Comparison of ENCODE assay signal across 8 cellular contexts in the genomic region with DNA sequence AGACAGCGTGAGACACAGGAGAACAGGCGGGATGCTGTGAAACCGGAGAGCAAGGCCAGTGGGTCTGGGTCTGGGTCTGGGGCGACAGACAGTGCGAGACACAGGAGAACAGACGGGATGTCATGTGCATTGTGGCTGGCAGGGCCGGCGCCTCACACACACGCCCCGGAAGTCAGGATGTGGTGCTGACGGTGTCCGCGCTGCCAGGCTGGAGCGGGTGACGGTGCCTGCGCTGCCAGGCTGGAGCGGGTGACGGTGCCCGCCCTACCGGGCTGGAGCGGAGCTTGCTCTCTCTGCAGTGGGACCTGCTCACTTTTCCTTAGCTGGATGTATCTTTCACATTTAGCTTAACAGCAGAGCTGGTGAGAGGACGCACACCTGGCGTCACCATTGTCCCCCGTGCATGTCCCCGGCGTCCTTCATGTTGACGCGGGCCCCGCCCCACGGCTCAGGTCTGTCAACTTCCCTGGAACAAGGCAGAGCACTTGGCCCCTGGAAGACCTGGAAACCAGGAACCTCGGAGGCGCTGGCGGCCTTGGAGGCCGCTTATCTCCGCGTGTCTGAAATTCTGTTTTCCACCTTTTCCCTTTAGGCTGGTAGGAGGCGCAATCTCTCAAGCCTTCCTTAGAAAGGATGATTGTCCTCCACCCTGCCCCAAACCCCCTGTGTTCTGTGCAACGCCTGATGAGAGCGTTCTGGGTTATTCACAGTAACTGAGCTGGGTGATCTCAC. TPM values are rescaled to one million over a fixed set of nuclear protein-coding genes. Genes with fewer than 3 reads are reported as not detected.
A peak's percentile ranks its signal among the peaks of the same experiment; 100 is the strongest.
DNase-seq lines count a peak whose midpoint lies in the region; ATAC-seq, FAIRE-seq and TF ChIP-seq lines count a peak whose summit lies in the region.

No MANE protein-coding gene starts in this region.

- no peak for ATAC-seq in K562
- no peak for ATAC-seq in omental fat pad (ENCODE audit: low FRiP score)

- peak overlapping the region in 1 of 2 experiments; percentile 80; a peak in 2 of 4 replicates for H3K9ac ChIP-seq in K562 (ENCODE audit: insufficient read depth in 1 of 2, low read depth in 2 of 2, low read length in 2 of 2)

- no peak for TF ChIP-seq EP300 in K562 (IDR thresholded peaks at IDR 0.05; ENCODE audit: low read length)

- FAIRE-seq in K562 (lab: Jason Lieb, UNC) = no peak

- H3K4me3 ChIP-seq in WERI-Rb-1 (ENCODE audit: low read depth, low read length) = no peak overlapping the region
- no peak overlapping the region for H3K4me3 ChIP-seq in K562
- H3K4me3 ChIP-seq in osteoblast (ENCODE audit: insufficient read depth, low read length) = no peak overlapping the region
- H3K4me3 ChIP-seq in H7 (ENCODE audit: insufficient read depth, low read depth, low read length) = no peak overlapping the region

- no peak for TF ChIP-seq CTCF in C4-2B (conservative IDR thresholded peaks at IDR 0.05)
- no peak for TF ChIP-seq CTCF in WERI-Rb-1 (IDR thresholded peaks at IDR 0.05; ENCODE audit: low read depth, low read length)
- peak in 1 of 3 experiments; percentile 10; a peak in 1 of 6 replicates for TF ChIP-seq CTCF in K562 (IDR thresholded peaks at IDR 0.05 in 2 of 3, conservative IDR thresholded peaks at IDR 0.05 in 1 of 3; ENCODE audit: insufficient read depth in 2 of 3, low read depth in 1 of 3, low read length in 3 of 3)
- TF ChIP-seq CTCF in omental fat pad (IDR thresholded peaks at IDR 0.05) = no peak
- TF ChIP-seq CTCF in osteoblast (IDR thresholded peaks at IDR 0.05; ENCODE audit: extremely low read depth, low read depth, low read length) = no peak

- H3K79me2 ChIP-seq in K562 (ENCODE audit: control insufficient read depth, insufficient read depth, low read length) (peaks cover 47% of the 10 kb centered on the region), osteoblast (ENCODE audit: insufficient read depth, low read length) (peaks cover 28% of the 10 kb centered on the region)

- no peak for TF ChIP-seq RAD21 in K562 (CRISPR knock-in tag; conservative IDR thresholded peaks at IDR 0.05 in 1 of 2, IDR thresholded peaks at IDR 0.05 in 1 of 2)

- H3K27ac ChIP-seq in C4-2B = peak overlapping the region; percentile 81
- H3K27ac ChIP-seq in WERI-Rb-1 = peak overlapping the region; percentile 5; the same call in 1 of the 2 replicates
- no peak overlapping the region for H3K27ac ChIP-seq in K562 (ENCODE audit: extremely low read depth, low read depth, low read length)
- H3K27ac ChIP-seq in osteoblast (ENCODE audit: low read depth, low read length) = no peak overlapping the region

- peaks cover 72% of the 10 kb centered on the region for H3K36me3 ChIP-seq in WERI-Rb-1
- peaks cover 26% of the 10 kb centered on the region; the same call in 2 of the 3 replicates for H3K36me3 ChIP-seq in K562 (ENCODE audit: control insufficient read depth, insufficient read depth, low read length)
- no peaks in the 10 kb centered on the region for H3K36me3 ChIP-seq in osteoblast (ENCODE audit: insufficient read depth, low read length)
- H3K36me3 ChIP-seq in H7 (replicated peaks; ENCODE audit: control insufficient read depth, insufficient read depth, low read length) = peaks cover 2% of the 10 kb centered on the region; the same call in 1 of the 2 replicates

- no peaks in the 10 kb centered on the region for H3K9me1 ChIP-seq in K562 (ENCODE audit: control insufficient read depth, insufficient read depth, low read length)

- H4K20me1 ChIP-seq in K562 (replicated peaks; ENCODE audit: control insufficient read depth, insufficient read depth, low read length) = no peaks in the 10 kb centered on the region
- peaks cover 3% of the 10 kb centered on the region for H4K20me1 ChIP-seq in osteoblast (ENCODE audit: insufficient read depth, low read length)

- 95% methylated on average over 33 of the region's 39 CpGs for WGBS in K562 (ENCODE audit: insufficient coverage, low coverage, missing lambda C conversion rate)

- CTCF ChIA-PET in K562 (lab: Yijun Ruan, JAX; ENCODE audit: low intra/inter-chr PET ratio) = no interaction called here

- BruUV-seq in K562 (replicated peaks; lab: Mats Ljungman, UMichigan) = no TSS peak

- H3K27me3 ChIP-seq in WERI-Rb-1 (ENCODE audit: insufficient read depth, low read depth, severe bottlenecking) = no peaks in the 10 kb centered on the region
- no peaks in the 10 kb centered on the region for H3K27me3 ChIP-seq in K562 (ENCODE audit: control insufficient read depth in 2 of 2, insufficient read depth in 2 of 2, low read length in 2 of 2)
- no peaks in the 10 kb centered on the region for H3K27me3 ChIP-seq in osteoblast (ENCODE audit: insufficient read depth, low read length)
- H3K27me3 ChIP-seq in H7 (ENCODE audit: control insufficient read depth, insufficient read depth, low read length) = no peaks in the 10 kb centered on the region

- H2AFZ ChIP-seq in K562 (ENCODE audit: low read depth, low read length) = no peak overlapping the region
- no peak overlapping the region for H2AFZ ChIP-seq in osteoblast (ENCODE audit: low read length)

- intact Hi-C loops in K562 (cut with micrococcal nuclease) = no loop called here

- no peaks in the 10 kb centered on the region for H3K9me3 ChIP-seq in WERI-Rb-1 (ENCODE audit: severe bottlenecking)
- H3K9me3 ChIP-seq in K562 (replicated peaks; ENCODE audit: control insufficient read depth, insufficient read depth, low read depth, low read length) = no peaks in the 10 kb centered on the region
- H3K9me3 ChIP-seq in osteoblast (ENCODE audit: low read depth, low read length) = no peaks in the 10 kb centered on the region

- H3K4me2 ChIP-seq in K562 (ENCODE audit: insufficient read depth, low read length) = no peak overlapping the region
- no peak overlapping the region for H3K4me2 ChIP-seq in osteoblast (ENCODE audit: insufficient read depth, low read length)

- peaks cover 33 to 71% of the 10 kb centered on the region in 2 experiments for H3K4me1 ChIP-seq in K562 (replicated peaks in 1 of 2; ENCODE audit: control insufficient read depth in 2 of 2, insufficient read depth in 2 of 2, low read length in 2 of 2)
- H3K4me1 ChIP-seq in osteoblast (ENCODE audit: insufficient read depth, low read length) = peaks cover 6% of the 10 kb centered on the region

- POLR2A ChIA-PET in K562 (lab: Yijun Ruan, JAX) = interaction anchor here (0.6 kb wide), 1 partner anchor 50 kb away, joined by 4 read pairs; no protein-coding TSS in a partner anchor

- no peak for TF ChIP-seq POLR2A in K562 (conservative IDR thresholded peaks at IDR 0.05)

- DNase-seq in WERI-Rb-1 (no peak), K562 (ENCODE audit: extremely low read depth in 1 of 4, low spot score in 3 of 4) (peak in 1 of 4 experiments; percentile 18), SHP77 (lab: John Stamatoyannopoulos, UW) (no peak), omental fat pad (ENCODE audit: low spot score) (no peak), osteoblast (ENCODE audit: insufficient read length, low spot score, missing footprints) (no peak), H7 (no peak)
- peak; percentile 53 for DNase-seq in stimulated activated CD4-positive, alpha-beta T cell treated with anti-CD3 and anti-CD28 coated beads, Interleukin-12 subunit alpha, Interleukin-12 subunit beta, amount 100 ng/mL, for 4 hours

- in situ Hi-C loops in K562 (cut with MboI) = no loop called here

TF ChIP-seq in K562, 482 proteins besides CTCF, POLR2A, EP300 and RAD21 (continues in another document):
- TF ChIP-seq ZNF780A (CRISPR knock-in tag; IDR thresholded peaks at IDR 0.05) (no peak), ZNF436 (CRISPR knock-in tag; IDR thresholded peaks at IDR 0.05) (no peak), POLR2G (IDR thresholded peaks at IDR 0.05; ENCODE audit: low read depth, low read length) (no peak), RBFOX2 (IDR thresholded peaks at IDR 0.05; ENCODE audit: low read depth, low read length) (0 out of 2 replicates have a peak, but pooled peaks have one; percentile 24), RBBP5 (IDR thresholded peaks at IDR 0.05; ENCODE audit: borderline replicate concordance, insufficient read depth, low read length, poor library complexity, severe bottlenecking) (no peak), MIER1 (IDR thresholded peaks at IDR 0.05; ENCODE audit: low read depth) (no peak), ZNF354B (CRISPR knock-in tag; IDR thresholded peaks at IDR 0.05) (no peak), GTF2E2 (tag; IDR thresholded peaks at IDR 0.05) (no peak), NCOA1 (IDR thresholded peaks at IDR 0.05; ENCODE audit: low read depth) (no peak), SETDB1 (IDR thresholded peaks at IDR 0.05; ENCODE audit: low read length) (no peak)
- TF ChIP-seq, protein P1, sequence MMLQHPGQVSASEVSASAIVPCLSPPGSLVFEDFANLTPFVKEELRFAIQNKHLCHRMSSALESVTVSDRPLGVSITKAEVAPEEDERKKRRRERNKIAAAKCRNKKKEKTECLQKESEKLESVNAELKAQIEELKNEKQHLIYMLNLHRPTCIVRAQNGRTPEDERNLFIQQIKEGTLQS (IDR thresholded peaks at IDR 0.05) = peak; percentile 39; the same call in 1 of the 2 replicates
- TF ChIP-seq, protein P1 (CRISPR knock-in tag; conservative IDR thresholded peaks at IDR 0.05) = no peak

RNA-seq across cellular contexts. Expression of gene ZNF750, which starts 43.1 kb away (rescaled TPM):
- total RNA-seq in K562 (2011; cell fraction: chromatin; rRNA removed; ENCODE audit: low replicate concordance) = not detected in 2 replicates
- not detected in 2 replicates for total RNA-seq in K562 (2011; cell fraction: nucleolus; rRNA removed)
- not detected in 2 replicates for total RNA-seq in K562 (2011; cell fraction: nucleoplasm; rRNA removed)
- not detected in 2 replicates for total RNA-seq in K562 (2014; rRNA removed)
- not detected in 2 replicates for total RNA-seq in K562 (2014; rRNA removed; fragmentation: Illumina TruSeq; extraction: Trizol)
- not detected in 2 replicates for total RNA-seq in K562 (2015; rRNA removed; fragmentation: Illumina TruSeq; extraction: Trizol)
- not detected in 2 replicates for total RNA-seq in K562 (2021)
- not detected in 2 replicates for polyA plus RNA-seq in K562 (2011; rRNA removed)
- polyA plus RNA-seq in K562 (2011; cell fraction: cytosol; rRNA removed) = not detected in 2 replicates
- polyA plus RNA-seq in K562 (2011; cell fraction: nucleus; rRNA removed) = not detected in 2 replicates
- 0.07 TPM in 2 replicates for polyA plus RNA-seq in K562 (2012)
- not detected in 2 replicates for polyA plus RNA-seq in K562 (2014; fragmentation: Illumina TruSeq; extraction: Trizol)
- polyA plus RNA-seq in K562 (2014; fragmentation: Nextera tagmentation; extraction: Ambion mirVana) = not detected
- not detected in 2 replicates for polyA plus RNA-seq in K562 (2014; rRNA removed)
- polyA minus RNA-seq in K562 (2011; rRNA and poly(A)+ RNA removed) = not detected in 2 replicates
- not detected in 2 replicates for polyA minus RNA-seq in K562 (2011; cell fraction: cytosol; rRNA and poly(A)+ RNA removed)
- polyA minus RNA-seq in K562 (2011; cell fraction: nucleus; rRNA and poly(A)+ RNA removed) = not detected in 2 replicates
- not detected for total RNA-seq in omental fat pad
- not detected in 2 replicates for total RNA-seq in osteoblast
- not detected in 2 replicates for total RNA-seq in H7 (2014; rRNA removed; shearing (Covaris generic))

Comparison
In these comparisons a context has a peak if more than half of its experiments do, and no peak if none do; other contexts are left out.
1. H3K27ac ChIP-seq: peak in C4-2B (single experiment) and WERI-Rb-1 (single experiment); none in K562 (single experiment) and osteoblast (single experiment).